ENCODE assay signal across 9 cellular contexts in genomic region chr11:64763804-64764611, GRCh38. TPM values are rescaled to one million over a fixed set of nuclear protein-coding genes. Genes with fewer than 3 reads are reported as not detected.
DNase-seq lines count a peak whose midpoint lies in the region; ATAC-seq and TF ChIP-seq lines count a peak whose summit lies in the region.
"Had no signal": no experiment of that assay in that cellular context is flagged by ENCODE, and none has a peak within 500 bp of the region (broad histone marks: within the 10 kb centered on the region; RNA-seq: fewer than 3 reads in every experiment).

No MANE protein-coding gene starts in this region.

- peak overlapping the region; percentile 54 for H3K27ac ChIP-seq in cingulate gyrus (ENCODE audit: low read depth, low read length)

- ATAC-seq in T-helper 17 cell (peak; percentile 35), HG03025 (IDR thresholded peaks at IDR 0.05; ENCODE audit: low FRiP score, unreplicated experiment) (no peak), HG02798 (IDR thresholded peaks at IDR 0.05; ENCODE audit: poor library complexity, unreplicated experiment) (no peak)

- TF ChIP-seq CTCF in CD14-positive monocyte (IDR thresholded peaks at IDR 0.05) (no peak), neural crest cell (conservative IDR thresholded peaks at IDR 0.05) (no peak)

- no peak for DNase-seq in CD14-positive monocyte (ENCODE audit: low spot score)
- DNase-seq in T-helper 17 cell: peak in 1 of 3 donors; percentile 46
- DNase-seq in neural crest cell (ENCODE audit: low read depth, low spot score): no peak
- DNase-seq in NCI-H774 (lab: John Stamatoyannopoulos, UW): no peak
- no peak for DNase-seq in NK-92 (lab: John Stamatoyannopoulos, UW; ENCODE audit: unreplicated experiment)

- no peaks in the 10 kb centered on the region for H3K9me3 ChIP-seq in T-helper 17 cell (ENCODE audit: control insufficient read depth, low read length, poor library complexity, severe bottlenecking)

- no peaks in the 10 kb centered on the region for H3K9me3 Mint-ChIP-seq in CD14-positive monocyte
- H3K9me3 Mint-ChIP-seq in neural crest cell: no peaks in the 10 kb centered on the region

- H3K4me3 Mint-ChIP-seq in CD14-positive monocyte: peak overlapping the region in 1 of 2 donors; percentile 27
- peak overlapping the region; percentile 95 for H3K4me3 Mint-ChIP-seq in T-helper 17 cell
- H3K4me3 Mint-ChIP-seq in neural crest cell: peak overlapping the region; percentile 32

- H3K4me1 Mint-ChIP-seq in CD14-positive monocyte: peaks cover 41% of the 10 kb centered on the region
- peaks cover 70% of the 10 kb centered on the region for H3K4me1 Mint-ChIP-seq in T-helper 17 cell
- peaks cover 68% of the 10 kb centered on the region for H3K4me1 Mint-ChIP-seq in neural crest cell

- peaks cover 60 to 74% of the 10 kb centered on the region in 2 donors for H3K36me3 Mint-ChIP-seq in CD14-positive monocyte
- peaks cover 21% of the 10 kb centered on the region for H3K36me3 Mint-ChIP-seq in T-helper 17 cell (ENCODE audit: low read depth)
- H3K36me3 Mint-ChIP-seq in neural crest cell (ENCODE audit: low read depth): peaks cover 42% of the 10 kb centered on the region

- H3K27ac Mint-ChIP-seq in CD14-positive monocyte (peak overlapping the region in 4 of 7 donors; percentile 51 to 80 (median 70)), T-helper 17 cell (peak overlapping the region; percentile 95), neural crest cell (ENCODE audit: unreplicated experiment) (no peak overlapping the region)

- intact Hi-C loops in CD14-positive monocyte (cut with micrococcal nuclease): no loop called here

- peaks cover 0 to 6% (median 3%) of the 10 kb centered on the region in 3 donors for H3K27me3 Mint-ChIP-seq in CD14-positive monocyte (ENCODE audit: low read depth in 3 of 3)
- no peaks in the 10 kb centered on the region for H3K27me3 Mint-ChIP-seq in T-helper 17 cell
- peaks cover 30% of the 10 kb centered on the region for H3K27me3 Mint-ChIP-seq in neural crest cell (ENCODE audit: low read depth)

RNA-seq across cellular contexts. Expression of gene PYGM, which starts 4.2 kb away (rescaled TPM):
- under 1 TPM in 1 of 2 donors, not detected in 1; 0.05 TPM for polyA plus RNA-seq in CD14-positive monocyte
- total RNA-seq in T-helper 17 cell (10 to 100 TPM; 11.8 to 27.1 TPM), neural crest cell (1.2 TPM in 2 replicates)
- total RNA-seq: LHCN-M2 had no signal

RNA-seq across cellular contexts. Expression of gene SF1, which starts 14.3 kb away (rescaled TPM):
- 10 to 100 TPM; 31.6 to 47.7 TPM for polyA plus RNA-seq in CD14-positive monocyte
- total RNA-seq in T-helper 17 cell: 1,000 to 10,000 TPM; 1,476 to 1,622 TPM
- total RNA-seq in neural crest cell: 578 and 592 TPM in 2 replicates

RNA-seq across cellular contexts. Expression of gene RASGRP2, which starts 20.1 kb away (rescaled TPM):
- 10 to 100 TPM; 67.6 to 68.8 TPM for polyA plus RNA-seq in CD14-positive monocyte
- total RNA-seq in T-helper 17 cell: 100 to 1,000 TPM; 464 to 502 TPM
- 0.93 and 1.5 TPM in 2 replicates for total RNA-seq in neural crest cell

RNA-seq across cellular contexts. Expression of gene MAP4K2, which starts 39.0 kb away (rescaled TPM):
- polyA plus RNA-seq in CD14-positive monocyte: 10 to 100 TPM in 1 of 2 donors, 1 to 10 TPM in 1; 9.9 to 12.6 TPM
- 10 to 100 TPM; 97.8 to 99.2 TPM for total RNA-seq in T-helper 17 cell
- total RNA-seq in neural crest cell: 13.1 and 14.6 TPM in 2 replicates

RNA-seq across cellular contexts. Expression of gene NRXN2, which starts 41.0 kb away (rescaled TPM):
- polyA plus RNA-seq in CD14-positive monocyte: not detected
- total RNA-seq in T-helper 17 cell (under 1 TPM; 0.21 to 0.32 TPM), neural crest cell (8.5 and 10.0 TPM in 2 replicates)

Comparison
In these comparisons a context has a peak if more than half of its experiments do, and no peak if none do; other contexts are left out.
1. RNA of gene RASGRP2, which starts 20.1 kb away (total RNA-seq): 464 to 502 TPM in T-helper 17 cell; 0.93 to 1.5 TPM in neural crest cell; every median in the first group is over 100 times any median in the second.